In genomic region chr5:73365990-73366667, GRCh38 we compare ENCODE assay signal across 26 cellular contexts.
DNase-seq lines count a peak whose midpoint lies in the region; ATAC-seq, FAIRE-seq and TF ChIP-seq lines count a peak whose summit lies in the region.
"Had no signal": no experiment of that assay in that cellular context is flagged by ENCODE, and none has a peak within 500 bp of the region (broad histone marks: within the 10 kb centered on the region; RNA-seq: fewer than 3 reads in every experiment).

No MANE protein-coding gene starts in this region.

- H3K27ac Mint-ChIP-seq in WTC11, result no peak overlapping the region
- H3K27ac Mint-ChIP-seq: activated CD4-positive, alpha-beta memory T cell treated with anti-CD3 and anti-CD28 coated beads, Interleukin-2, amount 10 ng/mL, durations not matched to agents 7 days and 5 days; mesothelial cell of epicardium; natural killer cell treated with Interleukin-12 subunit alpha and Interleukin-12 subunit beta and Interleukin-15 and Interleukin-18, amount 100 ng/mL, for 72 hours; progenitor cell of endocrine pancreas had no signal

- no peaks in the 10 kb centered on the region for H3K9me3 ChIP-seq in GM23248 (ENCODE audit: low read depth)
- H3K9me3 ChIP-seq: adrenal gland, heart right ventricle, vagina had no signal

- H3K4me1 Mint-ChIP-seq in WTC11, result peaks cover 12% of the 10 kb centered on the region
- H3K4me1 Mint-ChIP-seq: activated CD4-positive, alpha-beta memory T cell treated with anti-CD3 and anti-CD28 coated beads, Interleukin-2, amount 10 ng/mL, durations not matched to agents 7 days and 5 days had no signal

- no peak for TF ChIP-seq CTCF in WTC11 (IDR thresholded peaks at IDR 0.05)

- H3K9me3 Mint-ChIP-seq in WTC11, result no peaks in the 10 kb centered on the region
- H3K9me3 Mint-ChIP-seq: activated CD4-positive, alpha-beta memory T cell treated with anti-CD3 and anti-CD28 coated beads, Interleukin-2, amount 10 ng/mL, durations not matched to agents 7 days and 5 days; CD4-positive, alpha-beta memory T cell; natural killer cell treated with Interleukin-12 subunit alpha and Interleukin-12 subunit beta and Interleukin-15 and Interleukin-18, amount 100 ng/mL, for 72 hours had no signal

- no peaks in the 10 kb centered on the region for H3K36me3 ChIP-seq in GM23248 (ENCODE audit: low read depth)
- H3K36me3 ChIP-seq: adrenal gland, cardiac muscle cell, heart right ventricle, vagina had no signal

- H3K4me3 Mint-ChIP-seq in WTC11, result no peak overlapping the region
- H3K4me3 Mint-ChIP-seq: activated CD4-positive, alpha-beta memory T cell treated with anti-CD3 and anti-CD28 coated beads, Interleukin-2, amount 10 ng/mL, durations not matched to agents 7 days and 5 days; CD4-positive, alpha-beta memory T cell; mesothelial cell of epicardium; natural killer cell treated with Interleukin-12 subunit alpha and Interleukin-12 subunit beta and Interleukin-15 and Interleukin-18, amount 100 ng/mL, for 72 hours had no signal

- no peaks in the 10 kb centered on the region for H3K79me2 ChIP-seq in GM23248 (ENCODE audit: insufficient read depth)

- in situ Hi-C loops in GM23248 (cut with MboI), result no loop called here

- H3K9ac ChIP-seq in GM23248, result peak overlapping the region; percentile 66
- H3K9ac ChIP-seq: KMS-11 had no signal

- peak; percentile 55 for ATAC-seq in WTC11
- no peak for ATAC-seq in GM18907 (IDR thresholded peaks at IDR 0.05; ENCODE audit: unreplicated experiment)
- ATAC-seq: heart right ventricle, left lobe of liver had no signal

- POLR2A ChIA-PET in WTC11 (lab: Charles Lee), result no interaction called here

- no peaks in the 10 kb centered on the region for H3K9me2 ChIP-seq in GM23248 (ENCODE audit: insufficient read depth)

- no peak for FAIRE-seq in RCC 7860 (lab: Jason Lieb, UNC)
- FAIRE-seq: GM12891 had no signal

- CTCF ChIA-PET in WTC11 (lab: Charles Lee), result interaction anchor here (0.7 kb wide), 1 partner anchor 28 kb away, joined by 3 read pairs; no protein-coding TSS in a partner anchor

- no peak overlapping the region for H2AFZ ChIP-seq in GM23248

- no peaks in the 10 kb centered on the region for H4K20me1 ChIP-seq in GM23248 (ENCODE audit: insufficient read depth)

- peak overlapping the region; percentile 48 for H3K4me2 ChIP-seq in GM23248 (ENCODE audit: unreplicated experiment)
- H3K4me2 ChIP-seq: KMS-11 had no signal

- peaks cover 67% of the 10 kb centered on the region for H3F3A ChIP-seq in GM23248 (ENCODE audit: insufficient read depth)

- DNase-seq in A172 (ENCODE audit: low spot score) (peak; percentile 38), GM23248 (no peak), WTC11 (ENCODE audit: low spot score) (no peak), medulla oblongata (ENCODE audit: extremely low spot score) (peak; percentile 4), RCC 7860 (ENCODE audit: low spot score) (no peak), dedifferentiated amniotic fluid mesenchymal stem cell (ENCODE audit: extremely low spot score) (no peak)
- no peak for DNase-seq in activated CD4-positive, CD25-positive, alpha-beta regulatory T cell (lab: John Stamatoyannopoulos, UW)
- DNase-seq: activated CD4-positive, alpha-beta memory T cell treated with anti-CD3 and anti-CD28 coated beads, Interleukin-2, amount 10 ng/mL, durations not matched to agents 7 days and 5 days; activated T-cell treated with anti-CD3 and anti-CD28 coated beads for 4 hours; adrenal gland; CD4-positive, alpha-beta memory T cell; heart right ventricle; MV-4-11; NCI-H446 treated with DMSO at 0.1 percent for 48 hours; RPMI8226; stimulated activated CD4-positive, alpha-beta T cell treated with anti-CD3 and anti-CD28 coated beads, Interleukin-1b, Interleukin-23, amount 100 ng/mL, for 48 hours had no signal

- peaks cover 64% of the 10 kb centered on the region for H3K4me1 ChIP-seq in GM23248 (ENCODE audit: insufficient read depth)
- H3K4me1 ChIP-seq: adrenal gland, heart right ventricle, vagina had no signal

- H3K27ac ChIP-seq in GM23248, result peak overlapping the region; percentile 85
- H3K27ac ChIP-seq: adrenal gland, cardiac muscle cell, heart right ventricle, KMS-11, vagina had no signal

- H3K4me3 ChIP-seq in GM23248, result no peak overlapping the region
- H3K4me3 ChIP-seq: adrenal gland, cardiac muscle cell, dorsolateral prefrontal cortex, heart right ventricle, vagina had no signal

- H3K27me3 ChIP-seq in GM23248 (replicated peaks; ENCODE audit: insufficient read depth), result no peaks in the 10 kb centered on the region
- H3K27me3 ChIP-seq: cardiac muscle cell, vagina had no signal

- H3K27me3 Mint-ChIP-seq in WTC11 (ENCODE audit: low read depth), result peaks cover 14% of the 10 kb centered on the region

- 95 to 98% methylated on average over 12 of the region's 12 CpGs for WGBS in GM23248 (ENCODE audit: low coverage in 1 of 2, low lambda C conversion rate in 2 of 2, missing lambda C conversion rate in 2 of 2), 2 experiments

- no peaks in the 10 kb centered on the region for H3K36me3 Mint-ChIP-seq in WTC11
- H3K36me3 Mint-ChIP-seq: CD4-positive, alpha-beta memory T cell; mesothelial cell of epicardium; natural killer cell treated with Interleukin-12 subunit alpha and Interleukin-12 subunit beta and Interleukin-15 and Interleukin-18, amount 100 ng/mL, for 72 hours had no signal

TF ChIP-seq in WTC11, 78 proteins besides CTCF, POLR2A, EP300 and RAD21 (continues in another document):
- TF ChIP-seq GABPB1 (CRISPR knock-in tag; IDR thresholded peaks at IDR 0.05), result no peak
- TF ChIP-seq MLX (CRISPR knock-in tag; IDR thresholded peaks at IDR 0.05), result no peak
- no peak for TF ChIP-seq ZNF532 (CRISPR knock-in tag; IDR thresholded peaks at IDR 0.05; ENCODE audit: borderline replicate concordance)
- no peak for TF ChIP-seq GTF2I (CRISPR knock-in tag; conservative IDR thresholded peaks at IDR 0.05)
- TF ChIP-seq IRF2 (CRISPR knock-in tag; IDR thresholded peaks at IDR 0.05; ENCODE audit: borderline replicate concordance, low read depth), result no peak
- no peak for TF ChIP-seq ATF6 (CRISPR knock-in tag; IDR thresholded peaks at IDR 0.05)

Comparison
In these comparisons a context has a peak if more than half of its experiments do, and no peak if none do; other contexts are left out.
1. DNase-seq: peak in A172 (single experiment) and medulla oblongata (single experiment); none in GM23248 (single experiment), WTC11 (single experiment), RCC 7860 (single experiment), activated CD4-positive, CD25-positive, alpha-beta regulatory T cell (0 of 4) and dedifferentiated amniotic fluid mesenchymal stem cell (single experiment).